In the genomic region with DNA sequence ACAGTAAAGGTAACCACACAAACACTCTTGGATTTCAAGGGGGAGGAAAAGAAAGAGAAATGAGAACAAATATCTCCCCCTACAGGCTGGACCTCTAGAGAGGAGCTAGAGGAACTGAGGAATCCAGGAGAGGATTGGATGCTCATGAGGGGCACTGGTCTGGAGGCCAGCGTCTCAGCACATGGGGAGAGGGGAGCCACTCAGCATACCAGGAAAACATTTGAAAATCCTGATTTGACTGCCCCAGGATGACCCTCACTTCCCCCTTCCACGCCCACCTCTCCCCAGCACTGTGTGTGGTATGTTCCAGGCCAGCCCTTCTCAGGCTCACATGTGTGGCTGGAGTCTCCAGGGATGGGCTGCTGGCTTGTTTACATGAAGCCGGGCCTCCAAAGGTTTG, we compare ENCODE assay signal across 13 cellular contexts.
A peak's percentile ranks its signal among the peaks of the same experiment; 100 is the strongest.
DNase-seq lines count a peak whose midpoint lies in the region; ATAC-seq and TF ChIP-seq lines count a peak whose summit lies in the region.
"Had no signal": no experiment of that assay in that cellular context is flagged by ENCODE, and none has a peak within 500 bp of the region (broad histone marks: within the 10 kb centered on the region; RNA-seq: fewer than 3 reads in every experiment).

No MANE protein-coding gene starts in this region.

- H3K4me1 Mint-ChIP-seq in stimulated activated memory B cell treated with anti-CD40 and anti-IgM and Interleukin-4, amounts not matched to agents 10 μg/mL and 1 μg/mL and 100 μg/mL, for 72 hours: peaks cover 8% of the 10 kb centered on the region

- no peak overlapping the region for H3K4me3 ChIP-seq in fibroblast of pulmonary artery (replicated peaks; ENCODE audit: low read depth, low read length)

- H3K27me3 Mint-ChIP-seq in stimulated activated memory B cell treated with anti-CD40 and anti-IgM and Interleukin-4, amounts not matched to agents 10 μg/mL and 1 μg/mL and 100 μg/mL, for 72 hours: peaks cover 70% of the 10 kb centered on the region

- no peaks in the 10 kb centered on the region for H3K36me3 Mint-ChIP-seq in stimulated activated memory B cell treated with anti-CD40 and anti-IgM and Interleukin-4, amounts not matched to agents 10 μg/mL and 1 μg/mL and 100 μg/mL, for 72 hours
- H3K36me3 Mint-ChIP-seq: T-cell had no signal

- peaks cover 11% of the 10 kb centered on the region for H3K9me3 Mint-ChIP-seq in stimulated activated memory B cell treated with anti-CD40 and anti-IgM and Interleukin-4, amounts not matched to agents 10 μg/mL and 1 μg/mL and 100 μg/mL, for 72 hours
- H3K9me3 Mint-ChIP-seq: T-cell had no signal

- peak; percentile 9 to 28 for DNase-seq in NCI-H526 (lab: John Stamatoyannopoulos, UW)
- DNase-seq in NCI-H526 treated with DMSO at 0.1 percent for 48 hours (lab: John Stamatoyannopoulos, UW): no peak
- peak; percentile 26 for DNase-seq in NCI-H774 (lab: John Stamatoyannopoulos, UW)
- peak; percentile 27 for DNase-seq in fibroblast of pulmonary artery (ENCODE audit: low read depth)
- DNase-seq in renal cortical epithelial cell (ENCODE audit: low read depth): peak; percentile 15
- no peak for DNase-seq in superior temporal gyrus (ENCODE audit: extremely low spot score)
- DNase-seq in HK-2 (ENCODE audit: unreplicated experiment): no peak
- DNase-seq: foreskin fibroblast; NCI-H510A treated with DMSO at 0.1 percent for 48 hours; stimulated activated CD4-positive, alpha-beta T cell treated with anti-CD3 and anti-CD28 coated beads, Interleukin-12 subunit alpha, Interleukin-12 subunit beta, amount 100 ng/mL, for 4 hours; T-cell had no signal

- no peak overlapping the region for H3K27ac Mint-ChIP-seq in stimulated activated memory B cell treated with anti-CD40 and anti-IgM and Interleukin-4, amounts not matched to agents 10 μg/mL and 1 μg/mL and 100 μg/mL, for 72 hours
- H3K27ac Mint-ChIP-seq: stimulated activated effector memory CD8-positive, alpha-beta T cell treated with anti-CD3 and anti-CD28 coated beads, Interleukin-12 subunit alpha, Interleukin-12 subunit beta, amount 100 ng/mL, for 72 hours; T-cell had no signal

- no peak for ATAC-seq in stimulated activated memory B cell treated with anti-CD40 and anti-IgM and Interleukin-4, amounts not matched to agents 10 μg/mL and 1 μg/mL and 100 μg/mL, for 72 hours
- ATAC-seq: stimulated activated effector memory CD8-positive, alpha-beta T cell treated with anti-CD3 and anti-CD28 coated beads, Interleukin-12 subunit alpha, Interleukin-12 subunit beta, amount 100 ng/mL, for 72 hours; T-cell had no signal

- H3K4me3 Mint-ChIP-seq in stimulated activated memory B cell treated with anti-CD40 and anti-IgM and Interleukin-4, amounts not matched to agents 10 μg/mL and 1 μg/mL and 100 μg/mL, for 72 hours: no peak overlapping the region
- H3K4me3 Mint-ChIP-seq: stimulated activated effector memory CD8-positive, alpha-beta T cell treated with anti-CD3 and anti-CD28 coated beads, Interleukin-12 subunit alpha, Interleukin-12 subunit beta, amount 100 ng/mL, for 72 hours; T-cell had no signal

- peak; percentile 37 for TF ChIP-seq CTCF in fibroblast of pulmonary artery (IDR thresholded peaks at IDR 0.05; ENCODE audit: low read length, missing control alignments)

Comparison
In these comparisons a context has a peak if more than half of its experiments do, and no peak if none do; other contexts are left out.
1. DNase-seq: peak in NCI-H526 (2 of 2), NCI-H774 (single experiment), fibroblast of pulmonary artery (single experiment) and renal cortical epithelial cell (single experiment); none in NCI-H526 treated with DMSO at 0.1 percent for 48 hours (single experiment), superior temporal gyrus (single experiment) and HK-2 (single experiment).